38 cellular contexts compared by ENCODE assay signal in the genomic region with DNA sequence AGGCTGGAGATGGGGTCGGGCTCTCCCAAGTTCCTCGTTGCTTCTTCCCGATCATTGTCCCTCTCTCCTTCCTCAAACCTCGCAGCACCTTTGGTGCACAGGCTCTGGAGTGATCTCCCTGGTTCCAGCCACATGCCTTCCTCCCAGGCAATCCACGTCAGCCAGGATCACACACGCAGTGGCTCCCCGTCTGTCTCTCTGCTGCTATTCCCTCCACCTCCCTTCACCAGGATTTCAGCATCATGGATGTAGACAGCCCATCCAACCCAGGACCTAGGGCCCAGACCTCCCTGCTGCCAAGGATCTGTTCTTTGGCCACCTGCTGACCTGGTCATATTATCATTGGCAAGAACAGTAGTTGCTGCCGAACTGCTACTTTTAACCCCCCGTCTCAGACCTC.
"Had no signal": no experiment of that assay in that cellular context is flagged by ENCODE, and none has a peak within 500 bp of the region (broad histone marks: within the 10 kb centered on the region; RNA-seq: fewer than 3 reads in every experiment).

No MANE protein-coding gene starts in this region.

- H3K27me3 ChIP-seq: ascending aorta, cardiac muscle cell had no signal

- H3K9me3 ChIP-seq: ascending aorta had no signal

- ATAC-seq: activated CD4-positive, alpha-beta T cell treated with anti-CD3 and anti-CD28 coated beads for 36 hours; activated CD4-positive, CD25-positive, alpha-beta regulatory T cell treated with anti-CD3 and anti-CD28 coated beads, Interleukin-2, amount 50 U/mL, for 24 hours; activated CD8-positive, alpha-beta memory T cell treated with anti-CD3 and anti-CD28 coated beads, Interleukin-2, amount 10 ng/mL, durations not matched to agents 7 days and 5 days; activated CD8-positive, alpha-beta T cell treated with anti-CD3 and anti-CD28 coated beads, Interleukin-2, amount 10 ng/mL, durations not matched to agents 7 days and 5 days; activated naive CD8-positive, alpha-beta T cell treated with anti-CD3 and anti-CD28 coated beads, Interleukin-2, amount 50 U/mL, for 24 hours; WTC11 had no signal

- H3K4me1 Mint-ChIP-seq: activated CD4-positive, alpha-beta memory T cell treated with anti-CD3 and anti-CD28 coated beads, Interleukin-2, amount 10 ng/mL, durations not matched to agents 7 days and 5 days; activated CD4-positive, alpha-beta T cell treated with anti-CD3 and anti-CD28 coated beads for 36 hours; activated CD4-positive, alpha-beta T cell treated with anti-CD3 and anti-CD28 coated beads, Interleukin-2, amount 10 ng/mL, durations not matched to agents 7 days and 5 days; activated CD8-positive, alpha-beta memory T cell treated with anti-CD3 and anti-CD28 coated beads, Interleukin-2, amount 10 ng/mL, durations not matched to agents 7 days and 5 days; activated naive CD4-positive, alpha-beta T cell treated with anti-CD3 and anti-CD28 coated beads, Interleukin-2, amount 10 ng/mL, durations not matched to agents 7 days and 5 days; activated naive CD4-positive, alpha-beta T cell treated with anti-CD3 and anti-CD28 coated beads, Interleukin-2, amount 50 U/mL, for 24 hours; activated naive CD8-positive, alpha-beta T cell treated with anti-CD3 and anti-CD28 coated beads, Interleukin-2, amount 10 ng/mL, durations not matched to agents 7 days and 5 days; activated naive CD8-positive, alpha-beta T cell treated with anti-CD3 and anti-CD28 coated beads, Interleukin-2, amount 50 U/mL, for 24 hours; brain; central memory CD8-positive, alpha-beta T cell had no signal

- H3K4me3 ChIP-seq: ascending aorta, cardiac muscle cell had no signal

- DNase-seq: activated CD4-positive, alpha-beta memory T cell treated with anti-CD3 and anti-CD28 coated beads, Interleukin-2, amount 10 ng/mL, durations not matched to agents 7 days and 5 days; activated CD4-positive, alpha-beta T cell treated with anti-CD3 and anti-CD28 coated beads for 1 hour; activated CD4-positive, alpha-beta T cell treated with anti-CD3 and anti-CD28 coated beads for 36 hours; activated CD4-positive, alpha-beta T cell treated with anti-CD3 and anti-CD28 coated beads for 48 hours; activated CD4-positive, alpha-beta T cell treated with anti-CD3 and anti-CD28 coated beads, Interleukin-2, amount 10 ng/mL, durations not matched to agents 7 days and 5 days; activated CD4-positive, alpha-beta T cell treated with anti-CD3 and anti-CD28 coated beads, Interleukin-2, amount 50 U/mL, for 48 hours; activated CD4-positive, CD25-positive, alpha-beta regulatory T cell; activated CD8-positive, alpha-beta memory T cell treated with anti-CD3 and anti-CD28 coated beads for 24 hours; activated CD8-positive, alpha-beta memory T cell treated with anti-CD3 and anti-CD28 coated beads, Interleukin-2, amount 10 ng/mL, durations not matched to agents 7 days and 5 days; activated CD8-positive, alpha-beta memory T cell treated with anti-CD3 and anti-CD28 coated beads, Interleukin-2, amount 50 U/mL, for 48 hours; activated CD8-positive, alpha-beta T cell treated with anti-CD3 and anti-CD28 coated beads, Interleukin-2, amount 10 ng/mL, durations not matched to agents 7 days and 5 days; activated effector memory CD4-positive, alpha-beta T cell treated with Interleukin-2 at 50 U/mL for 16 hours; activated gamma-delta T cell; activated naive CD4-positive, alpha-beta T cell treated with anti-CD3 and anti-CD28 coated beads, Interleukin-2, amount 10 ng/mL, durations not matched to agents 7 days and 5 days; activated naive CD4-positive, alpha-beta T cell treated with Interleukin-2 at 50 U/mL for 16 hours; activated naive CD8-positive, alpha-beta T cell treated with anti-CD3 and anti-CD28 coated beads, Interleukin-2, amount 10 ng/mL, durations not matched to agents 7 days and 5 days; activated naive CD8-positive, alpha-beta T cell treated with anti-CD3 and anti-CD28 coated beads, Interleukin-2, amount 50 U/mL, for 24 hours; activated T-cell treated with anti-CD3 and anti-CD28 coated beads, Interleukin-2, amount 50 U/mL, for 24 hours; activated T-cell treated with anti-CD3 and anti-CD28 coated beads, Interleukin-2, amount 50 U/mL, for 48 hours; amygdala; anterior cingulate cortex; caudate nucleus; cerebellar nuclear complex; T-helper 1 cell; T-helper 2 cell; T-helper 9 cell; WERI-Rb-1 had no signal

- H3K36me3 ChIP-seq: ascending aorta, cardiac muscle cell, WERI-Rb-1 had no signal

- H3K27ac ChIP-seq: ascending aorta, cardiac muscle cell, WERI-Rb-1 had no signal

- H3K9me3 Mint-ChIP-seq: activated CD4-positive, alpha-beta memory T cell treated with anti-CD3 and anti-CD28 coated beads, Interleukin-2, amount 10 ng/mL, durations not matched to agents 7 days and 5 days; activated CD4-positive, alpha-beta T cell treated with anti-CD3 and anti-CD28 coated beads, Interleukin-2, amount 10 ng/mL, durations not matched to agents 7 days and 5 days; activated naive CD4-positive, alpha-beta T cell treated with anti-CD3 and anti-CD28 coated beads, Interleukin-2, amount 10 ng/mL, durations not matched to agents 7 days and 5 days; activated naive CD4-positive, alpha-beta T cell treated with anti-CD3 and anti-CD28 coated beads, Interleukin-2, amount 50 U/mL, for 24 hours; activated naive CD8-positive, alpha-beta T cell treated with anti-CD3 and anti-CD28 coated beads, Interleukin-2, amount 10 ng/mL, durations not matched to agents 7 days and 5 days; activated naive CD8-positive, alpha-beta T cell treated with anti-CD3 and anti-CD28 coated beads, Interleukin-2, amount 50 U/mL, for 24 hours; activated T-cell treated with anti-CD3 and anti-CD28 coated beads, Interleukin-2, amount 50 U/mL, for 24 hours; activated T-helper 2 cell treated with anti-CD3 and anti-CD28 coated beads, Interferon-gamma antibody, Interleukin-2, Interleukin-4, amounts not matched to agents 10 μg/mL and 5 μg/mL and 100 μg/mL, durations not matched to agents 14 hours and 24 hours and 36 hours; central memory CD8-positive, alpha-beta T cell; T-helper 1 cell treated with Interleukin-12 subunit alpha and Interleukin-12 subunit beta and Interleukin-4 antibody, amounts not matched to agents 30 μg/mL and 1 μg/mL, for 36 hours; T-helper 2 cell treated with Interferon-gamma antibody and Interleukin-4, amounts not matched to agents 5 μg/mL and 100 μg/mL, for 36 hours; WTC11 had no signal

- H3K4me3 Mint-ChIP-seq: activated CD4-positive, alpha-beta memory T cell treated with anti-CD3 and anti-CD28 coated beads, Interleukin-2, amount 10 ng/mL, durations not matched to agents 7 days and 5 days; activated CD4-positive, alpha-beta T cell treated with anti-CD3 and anti-CD28 coated beads for 36 hours; activated CD4-positive, alpha-beta T cell treated with anti-CD3 and anti-CD28 coated beads, Interleukin-2, amount 10 ng/mL, durations not matched to agents 7 days and 5 days; activated CD8-positive, alpha-beta memory T cell treated with anti-CD3 and anti-CD28 coated beads, Interleukin-2, amount 10 ng/mL, durations not matched to agents 7 days and 5 days; activated CD8-positive, alpha-beta T cell treated with anti-CD3 and anti-CD28 coated beads, Interleukin-2, amount 10 ng/mL, durations not matched to agents 7 days and 5 days; activated naive CD4-positive, alpha-beta T cell treated with anti-CD3 and anti-CD28 coated beads, Interleukin-2, amount 10 ng/mL, durations not matched to agents 7 days and 5 days; activated naive CD4-positive, alpha-beta T cell treated with anti-CD3 and anti-CD28 coated beads, Interleukin-2, amount 50 U/mL, for 24 hours; activated naive CD8-positive, alpha-beta T cell; activated naive CD8-positive, alpha-beta T cell treated with anti-CD3 and anti-CD28 coated beads, Interleukin-2, amount 10 ng/mL, durations not matched to agents 7 days and 5 days; activated naive CD8-positive, alpha-beta T cell treated with anti-CD3 and anti-CD28 coated beads, Interleukin-2, amount 50 U/mL, for 24 hours; activated T-cell treated with anti-CD3 and anti-CD28 coated beads, Interleukin-2, amount 50 U/mL, for 24 hours; brain; central memory CD8-positive, alpha-beta T cell; T-helper 1 cell treated with Interleukin-12 subunit alpha and Interleukin-12 subunit beta and Interleukin-4 antibody, amounts not matched to agents 30 μg/mL and 1 μg/mL, for 36 hours; T-helper 2 cell treated with Interferon-gamma antibody and Interleukin-4, amounts not matched to agents 5 μg/mL and 100 μg/mL, for 36 hours; WTC11 had no signal

- H3K4me1 ChIP-seq: ascending aorta had no signal

- H3K36me3 Mint-ChIP-seq: activated CD8-positive, alpha-beta memory T cell treated with anti-CD3 and anti-CD28 coated beads, Interleukin-2, amount 10 ng/mL, durations not matched to agents 7 days and 5 days; activated naive CD4-positive, alpha-beta T cell treated with anti-CD3 and anti-CD28 coated beads, Interleukin-2, amount 10 ng/mL, durations not matched to agents 7 days and 5 days; activated naive CD4-positive, alpha-beta T cell treated with anti-CD3 and anti-CD28 coated beads, Interleukin-2, amount 50 U/mL, for 24 hours; activated naive CD8-positive, alpha-beta T cell; activated naive CD8-positive, alpha-beta T cell treated with anti-CD3 and anti-CD28 coated beads, Interleukin-2, amount 10 ng/mL, durations not matched to agents 7 days and 5 days; brain; WTC11 had no signal

- H3K27me3 Mint-ChIP-seq: activated naive CD8-positive, alpha-beta T cell treated with anti-CD3 and anti-CD28 coated beads, Interleukin-2, amount 10 ng/mL, durations not matched to agents 7 days and 5 days had no signal

- H3K27ac Mint-ChIP-seq: activated CD4-positive, alpha-beta memory T cell treated with anti-CD3 and anti-CD28 coated beads, Interleukin-2, amount 10 ng/mL, durations not matched to agents 7 days and 5 days; activated CD4-positive, alpha-beta T cell treated with anti-CD3 and anti-CD28 coated beads for 36 hours; activated CD4-positive, alpha-beta T cell treated with anti-CD3 and anti-CD28 coated beads, Interleukin-2, amount 10 ng/mL, durations not matched to agents 7 days and 5 days; activated CD8-positive, alpha-beta memory T cell treated with anti-CD3 and anti-CD28 coated beads, Interleukin-2, amount 10 ng/mL, durations not matched to agents 7 days and 5 days; activated CD8-positive, alpha-beta T cell treated with anti-CD3 and anti-CD28 coated beads, Interleukin-2, amount 10 ng/mL, durations not matched to agents 7 days and 5 days; activated naive CD4-positive, alpha-beta T cell treated with anti-CD3 and anti-CD28 coated beads, Interleukin-2, amount 10 ng/mL, durations not matched to agents 7 days and 5 days; activated naive CD4-positive, alpha-beta T cell treated with anti-CD3 and anti-CD28 coated beads, Interleukin-2, amount 50 U/mL, for 24 hours; activated naive CD8-positive, alpha-beta T cell; activated naive CD8-positive, alpha-beta T cell treated with anti-CD3 and anti-CD28 coated beads, Interleukin-2, amount 10 ng/mL, durations not matched to agents 7 days and 5 days; activated naive CD8-positive, alpha-beta T cell treated with anti-CD3 and anti-CD28 coated beads, Interleukin-2, amount 50 U/mL, for 24 hours; activated T-cell treated with anti-CD3 and anti-CD28 coated beads, Interleukin-2, amount 50 U/mL, for 24 hours; activated T-helper 2 cell treated with anti-CD3 and anti-CD28 coated beads, Interferon-gamma antibody, Interleukin-2, Interleukin-4, amounts not matched to agents 10 μg/mL and 5 μg/mL and 100 μg/mL, durations not matched to agents 14 hours and 24 hours and 36 hours; brain; T-helper 1 cell treated with Interleukin-12 subunit alpha and Interleukin-12 subunit beta and Interleukin-4 antibody, amounts not matched to agents 30 μg/mL and 1 μg/mL, for 36 hours; T-helper 2 cell treated with Interferon-gamma antibody and Interleukin-4, amounts not matched to agents 5 μg/mL and 100 μg/mL, for 36 hours; WTC11 had no signal
